ENCODE assay signal across 24 cellular contexts in the genomic region with DNA sequence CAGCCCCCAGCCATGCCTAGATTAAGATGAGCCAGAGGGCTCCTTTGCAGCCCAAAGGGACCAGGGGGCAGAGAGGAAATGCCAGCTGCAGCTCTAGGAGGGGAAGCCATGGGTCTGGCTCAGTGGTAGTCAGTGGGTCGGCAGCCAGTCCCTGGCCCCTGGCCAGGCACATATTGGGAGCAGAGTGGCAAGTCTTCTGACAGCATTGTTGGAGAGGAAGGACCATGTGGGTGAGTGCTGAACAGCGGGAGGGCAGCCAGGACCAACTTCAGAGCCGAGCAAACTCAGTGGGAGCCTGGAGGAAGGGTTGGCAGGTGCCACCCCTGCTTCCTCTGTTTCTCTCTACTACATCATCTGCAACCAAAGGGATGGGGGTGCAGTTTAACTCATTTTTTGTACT.
A peak's percentile ranks its signal among the peaks of the same experiment; 100 is the strongest.
DNase-seq lines count a peak whose midpoint lies in the region; ATAC-seq and TF ChIP-seq lines count a peak whose summit lies in the region.
"Had no signal": no experiment of that assay in that cellular context is flagged by ENCODE, and none has a peak within 500 bp of the region (broad histone marks: within the 10 kb centered on the region; RNA-seq: fewer than 3 reads in every experiment).

No MANE protein-coding gene starts in this region.

- H3K9me3 Mint-ChIP-seq in stimulated activated naive CD8-positive, alpha-beta T cell treated with anti-CD3 and anti-CD28 coated beads, Interleukin-15, amount 100 ng/mL, for 72 hours = no peaks in the 10 kb centered on the region
- H3K9me3 Mint-ChIP-seq: CD4-positive, alpha-beta memory T cell; memory B cell; naive thymus-derived CD8-positive, alpha-beta T cell had no signal

- H3K36me3 ChIP-seq in neutrophil = peaks cover 78% of the 10 kb centered on the region
- H3K36me3 ChIP-seq: SJSA1, WERI-Rb-1 had no signal

- peaks cover 42 to 70% of the 10 kb centered on the region in 2 experiments for H3K4me1 ChIP-seq in neutrophil (ENCODE audit: control insufficient read depth in 1 of 2, insufficient read depth in 1 of 2, low read depth in 1 of 2, low read length in 1 of 2)
- H3K4me1 ChIP-seq: parathyroid adenoma had no signal

- H3K27me3 ChIP-seq in neutrophil = no peaks in the 10 kb centered on the region
- H3K27me3 ChIP-seq: SJSA1 had no signal

- peak overlapping the region in 1 of 2 donors; percentile 6 for H3K27ac Mint-ChIP-seq in stimulated activated naive CD8-positive, alpha-beta T cell treated with anti-CD3 and anti-CD28 coated beads, Interleukin-15, amount 100 ng/mL, for 72 hours
- H3K27ac Mint-ChIP-seq: memory B cell had no signal

- H3K27ac ChIP-seq in caudate nucleus (ENCODE audit: low read depth, low read length) = no peak overlapping the region
- H3K27ac ChIP-seq in neutrophil = peak overlapping the region; percentile 93
- H3K27ac ChIP-seq: parathyroid adenoma, SJSA1, WERI-Rb-1 had no signal

- TF ChIP-seq CTCF in neutrophil (IDR thresholded peaks at IDR 0.05) (no peak), GM10248 (IDR thresholded peaks at IDR 0.05; ENCODE audit: control extremely low read depth, extremely low read depth, low read depth, missing control alignments) (no peak)

- DNase-seq in stimulated activated naive CD8-positive, alpha-beta T cell treated with anti-CD3 and anti-CD28 coated beads, Interleukin-15, amount 100 ng/mL, for 72 hours = no peak
- DNase-seq in stimulated activated naive CD8-positive, alpha-beta T cell treated with anti-CD3 and anti-CD28 coated beads, Interleukin-15, Interleukin-2, amounts not matched to agents 100 U/mL and 50 U/mL, for 24 hours = no peak
- DNase-seq in caudate nucleus (lab: John Stamatoyannopoulos, UW) (peak in 37 of 61 donors; percentile 3 to 69 (median 29)), GM10248 (ENCODE audit: extremely low spot score) (no peak)
- no peak for DNase-seq in effector CD4-positive, alpha-beta T cell
- DNase-seq: ACHN; activated CD4-positive, alpha-beta T cell treated with anti-CD3 and anti-CD28 coated beads, Interleukin-2, amount 50 U/mL, for 4 hours; activated naive CD4-positive, alpha-beta T cell treated with Interleukin-2 at 50 U/mL for 16 hours; CD4-positive, alpha-beta memory T cell; DMS79; naive thymus-derived CD8-positive, alpha-beta T cell; NCI-H2081 treated with DMSO at 0.1 percent for 48 hours; NCI-H748 treated with DMSO at 0.1 percent for 48 hours; PC-3; T-helper 2 cell; WERI-Rb-1 had no signal

- peak; percentile 15 for ATAC-seq in stimulated activated naive CD8-positive, alpha-beta T cell treated with anti-CD3 and anti-CD28 coated beads, Interleukin-15, amount 100 ng/mL, for 72 hours
- ATAC-seq in stimulated activated naive CD8-positive, alpha-beta T cell treated with anti-CD3 and anti-CD28 coated beads, Interleukin-15, Interleukin-2, amounts not matched to agents 100 U/mL and 50 U/mL, for 24 hours = no peak
- ATAC-seq in SK-N-SH treated with all-trans-retinoic acid at 6 μM for 48 hours (no peak), HG02981 (IDR thresholded peaks at IDR 0.05; ENCODE audit: unreplicated experiment) (no peak)
- ATAC-seq: HCT116, PC-3 had no signal

- no peak overlapping the region for H3K4me3 Mint-ChIP-seq in stimulated activated naive CD8-positive, alpha-beta T cell treated with anti-CD3 and anti-CD28 coated beads, Interleukin-15, amount 100 ng/mL, for 72 hours
- H3K4me3 Mint-ChIP-seq: CD4-positive, alpha-beta memory T cell; memory B cell; naive thymus-derived CD8-positive, alpha-beta T cell had no signal

- CTCF ChIA-PET in GM10248 (lab: Yijun Ruan, JAX) = interaction anchor here (1.0 to 1.2 kb wide), 2 partner anchors 11 to 324 kb away, joined by 3 to 4 read pairs; no protein-coding TSS in a partner anchor

- H3K4me3 ChIP-seq in neutrophil (ENCODE audit: low read depth in 1 of 2, low read length in 1 of 2) = peak overlapping the region in 1 of 2 experiments; percentile 49
- H3K4me3 ChIP-seq: SJSA1, skin epidermis had no signal

- H3K4me1 Mint-ChIP-seq in stimulated activated naive CD8-positive, alpha-beta T cell treated with anti-CD3 and anti-CD28 coated beads, Interleukin-15, amount 100 ng/mL, for 72 hours = no peaks in the 10 kb centered on the region
- H3K4me1 Mint-ChIP-seq: CD4-positive, alpha-beta memory T cell; memory B cell; naive thymus-derived CD8-positive, alpha-beta T cell had no signal

- POLR2A ChIA-PET in GM10248 (lab: Yijun Ruan, JAX) = no interaction called here

- no peaks in the 10 kb centered on the region for H3K9me3 ChIP-seq in neutrophil
- H3K9me3 ChIP-seq: SJSA1 had no signal

- H3K27me3 Mint-ChIP-seq in stimulated activated naive CD8-positive, alpha-beta T cell treated with anti-CD3 and anti-CD28 coated beads, Interleukin-15, amount 100 ng/mL, for 72 hours = no peaks in the 10 kb centered on the region
- H3K27me3 Mint-ChIP-seq: CD4-positive, alpha-beta memory T cell; memory B cell; naive thymus-derived CD8-positive, alpha-beta T cell had no signal

TF ChIP-seq in SK-N-SH treated with all-trans-retinoic acid at 6 μM for 48 hours, 23 proteins besides CTCF, POLR2A, EP300 and RAD21 (continues in another document):
- no peak for TF ChIP-seq ISL1 (CRISPR knock-in tag; IDR thresholded peaks at IDR 0.05)
- TF ChIP-seq ZNF565 (CRISPR knock-in tag; conservative IDR thresholded peaks at IDR 0.05; ENCODE audit: low read depth) = no peak
- no peak for TF ChIP-seq ZNF70 (CRISPR knock-in tag; IDR thresholded peaks at IDR 0.05)
- TF ChIP-seq POU6F1 (CRISPR knock-in tag; IDR thresholded peaks at IDR 0.05; ENCODE audit: borderline replicate concordance, low read depth) = no peak
- TF ChIP-seq TOX (CRISPR knock-in tag; IDR thresholded peaks at IDR 0.05; ENCODE audit: borderline replicate concordance) = no peak
- TF ChIP-seq ZFP3 (CRISPR knock-in tag; IDR thresholded peaks at IDR 0.05) = no peak
- TF ChIP-seq, protein P1, sequence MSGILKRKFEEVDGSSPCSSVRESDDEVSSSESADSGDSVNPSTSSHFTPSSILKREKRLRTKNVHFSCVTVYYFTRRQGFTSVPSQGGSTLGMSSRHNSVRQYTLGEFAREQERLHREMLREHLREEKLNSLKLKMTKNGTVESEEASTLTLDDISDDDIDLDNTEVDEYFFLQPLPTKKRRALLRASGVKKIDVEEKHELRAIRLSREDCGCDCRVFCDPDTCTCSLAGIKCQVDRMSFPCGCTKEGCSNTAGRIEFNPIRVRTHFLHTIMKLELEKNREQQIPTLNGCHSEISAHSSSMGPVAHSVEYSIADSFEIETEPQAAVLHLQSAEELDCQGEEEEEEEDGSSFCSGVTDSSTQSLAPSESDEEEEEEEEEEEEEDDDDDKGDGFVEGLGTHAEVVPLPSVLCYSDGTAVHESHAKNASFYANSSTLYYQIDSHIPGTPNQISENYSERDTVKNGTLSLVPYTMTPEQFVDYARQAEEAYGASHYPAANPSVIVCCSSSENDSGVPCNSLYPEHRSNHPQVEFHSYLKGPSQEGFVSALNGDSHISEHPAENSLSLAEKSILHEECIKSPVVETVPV (CRISPR knock-in tag; IDR thresholded peaks at IDR 0.05) = no peak
- TF ChIP-seq OSR1 (CRISPR knock-in tag; IDR thresholded peaks at IDR 0.05) = no peak
- TF ChIP-seq GLIS3 (CRISPR knock-in tag; IDR thresholded peaks at IDR 0.05) = no peak
- TF ChIP-seq, protein P2, sequence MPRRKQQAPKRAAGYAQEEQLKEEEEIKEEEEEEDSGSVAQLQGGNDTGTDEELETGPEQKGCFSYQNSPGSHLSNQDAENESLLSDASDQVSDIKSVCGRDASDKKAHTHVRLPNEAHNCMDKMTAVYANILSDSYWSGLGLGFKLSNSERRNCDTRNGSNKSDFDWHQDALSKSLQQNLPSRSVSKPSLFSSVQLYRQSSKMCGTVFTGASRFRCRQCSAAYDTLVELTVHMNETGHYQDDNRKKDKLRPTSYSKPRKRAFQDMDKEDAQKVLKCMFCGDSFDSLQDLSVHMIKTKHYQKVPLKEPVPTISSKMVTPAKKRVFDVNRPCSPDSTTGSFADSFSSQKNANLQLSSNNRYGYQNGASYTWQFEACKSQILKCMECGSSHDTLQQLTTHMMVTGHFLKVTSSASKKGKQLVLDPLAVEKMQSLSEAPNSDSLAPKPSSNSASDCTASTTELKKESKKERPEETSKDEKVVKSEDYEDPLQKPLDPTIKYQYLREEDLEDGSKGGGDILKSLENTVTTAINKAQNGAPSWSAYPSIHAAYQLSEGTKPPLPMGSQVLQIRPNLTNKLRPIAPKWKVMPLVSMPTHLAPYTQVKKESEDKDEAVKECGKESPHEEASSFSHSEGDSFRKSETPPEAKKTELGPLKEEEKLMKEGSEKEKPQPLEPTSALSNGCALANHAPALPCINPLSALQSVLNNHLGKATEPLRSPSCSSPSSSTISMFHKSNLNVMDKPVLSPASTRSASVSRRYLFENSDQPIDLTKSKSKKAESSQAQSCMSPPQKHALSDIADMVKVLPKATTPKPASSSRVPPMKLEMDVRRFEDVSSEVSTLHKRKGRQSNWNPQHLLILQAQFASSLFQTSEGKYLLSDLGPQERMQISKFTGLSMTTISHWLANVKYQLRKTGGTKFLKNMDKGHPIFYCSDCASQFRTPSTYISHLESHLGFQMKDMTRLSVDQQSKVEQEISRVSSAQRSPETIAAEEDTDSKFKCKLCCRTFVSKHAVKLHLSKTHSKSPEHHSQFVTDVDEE (CRISPR knock-in tag; IDR thresholded peaks at IDR 0.05) = no peak
- no peak for TF ChIP-seq ZFP30 (CRISPR knock-in tag; IDR thresholded peaks at IDR 0.05)

Comparison
In these comparisons a context has a peak if more than half of its experiments do, and no peak if none do; other contexts are left out.
1. DNase-seq: peak in caudate nucleus (37 of 61); none in stimulated activated naive CD8-positive, alpha-beta T cell treated with anti-CD3 and anti-CD28 coated beads, Interleukin-15, amount 100 ng/mL, for 72 hours (0 of 2), stimulated activated naive CD8-positive, alpha-beta T cell treated with anti-CD3 and anti-CD28 coated beads, Interleukin-15, Interleukin-2, amounts not matched to agents 100 U/mL and 50 U/mL, for 24 hours (single experiment), effector CD4-positive, alpha-beta T cell (single experiment) and GM10248 (single experiment).